ENCODE assay signal across 21 cellular contexts in genomic region chr7:45589915-45590678, GRCh38.
"Had no signal": no experiment of that assay in that cellular context is flagged by ENCODE, and none has a peak within 500 bp of the region (broad histone marks: within the 10 kb centered on the region; RNA-seq: fewer than 3 reads in every experiment).

No MANE protein-coding gene starts in this region.

- ATAC-seq: activated CD4-positive, alpha-beta T cell treated with anti-CD3 and anti-CD28 coated beads for 36 hours; activated naive CD8-positive, alpha-beta T cell treated with anti-CD3 and anti-CD28 coated beads, Interleukin-2, amount 50 U/mL, for 24 hours; gastroesophageal sphincter; left cardiac atrium; stimulated activated naive B cell treated with anti-CD40 and anti-IgM and Interleukin-4, amounts not matched to agents 10 μg/mL and 1 μg/mL and 100 μg/mL, for 72 hours; WTC11 had no signal

- H3K27me3 Mint-ChIP-seq: activated CD4-positive, alpha-beta T cell treated with anti-CD3 and anti-CD28 coated beads for 36 hours; activated naive CD8-positive, alpha-beta T cell treated with anti-CD3 and anti-CD28 coated beads, Interleukin-2, amount 50 U/mL, for 24 hours had no signal

- H3K27ac Mint-ChIP-seq: activated CD4-positive, alpha-beta T cell treated with anti-CD3 and anti-CD28 coated beads for 36 hours; activated naive CD4-positive, alpha-beta T cell treated with anti-CD3 and anti-CD28 coated beads, Interleukin-2, amount 10 ng/mL, durations not matched to agents 7 days and 5 days; activated naive CD8-positive, alpha-beta T cell treated with anti-CD3 and anti-CD28 coated beads, Interleukin-2, amount 50 U/mL, for 24 hours; activated T-helper 2 cell treated with anti-CD3 and anti-CD28 coated beads, Interferon-gamma antibody, Interleukin-2, Interleukin-4, amounts not matched to agents 10 μg/mL and 5 μg/mL and 100 μg/mL, durations not matched to agents 14 hours and 24 hours and 36 hours; stimulated activated naive B cell treated with anti-CD40 and anti-IgM and Interleukin-4, amounts not matched to agents 10 μg/mL and 1 μg/mL and 100 μg/mL, for 72 hours; T-helper 2 cell treated with Interferon-gamma antibody and Interleukin-4, amounts not matched to agents 5 μg/mL and 100 μg/mL, for 36 hours had no signal

- DNase-seq: activated CD4-positive, alpha-beta T cell treated with anti-CD3 and anti-CD28 coated beads for 36 hours; activated CD4-positive, alpha-beta T cell treated with anti-CD3 and anti-CD28 coated beads, Interleukin-2, amount 50 U/mL, for 48 hours; activated naive CD4-positive, alpha-beta T cell treated with anti-CD3 and anti-CD28 coated beads, Interleukin-2, amount 10 ng/mL, durations not matched to agents 7 days and 5 days; activated naive CD8-positive, alpha-beta T cell treated with anti-CD3 and anti-CD28 coated beads, Interleukin-2, amount 50 U/mL, for 24 hours; brain microvascular endothelial cell; colonic mucosa; effector CD4-positive, alpha-beta T cell; left cardiac atrium; midbrain; stimulated activated CD4-positive, alpha-beta T cell treated with anti-CD3 and anti-CD28 coated beads, Interleukin-4, amount 100 ng/mL, for 4 hours; stimulated activated naive B cell treated with anti-CD40 and anti-IgM and Interleukin-4, amounts not matched to agents 10 μg/mL and 1 μg/mL and 100 μg/mL, for 72 hours; thyroid gland; uterus had no signal

- H3K9me3 ChIP-seq: colonic mucosa, esophagus muscularis mucosa, gastroesophageal sphincter, right lobe of liver, thyroid gland, uterus had no signal

- H3K27me3 ChIP-seq: brain microvascular endothelial cell, colonic mucosa, esophagus muscularis mucosa, gastroesophageal sphincter, right lobe of liver, thyroid gland, uterus had no signal

- H3K9me3 Mint-ChIP-seq: activated naive CD4-positive, alpha-beta T cell treated with anti-CD3 and anti-CD28 coated beads, Interleukin-2, amount 10 ng/mL, durations not matched to agents 7 days and 5 days; activated naive CD8-positive, alpha-beta T cell treated with anti-CD3 and anti-CD28 coated beads, Interleukin-2, amount 50 U/mL, for 24 hours; activated T-helper 2 cell treated with anti-CD3 and anti-CD28 coated beads, Interferon-gamma antibody, Interleukin-2, Interleukin-4, amounts not matched to agents 10 μg/mL and 5 μg/mL and 100 μg/mL, durations not matched to agents 14 hours and 24 hours and 36 hours; central memory CD8-positive, alpha-beta T cell; stimulated activated naive B cell treated with anti-CD40 and anti-IgM and Interleukin-4, amounts not matched to agents 10 μg/mL and 1 μg/mL and 100 μg/mL, for 72 hours; T-helper 2 cell treated with Interferon-gamma antibody and Interleukin-4, amounts not matched to agents 5 μg/mL and 100 μg/mL, for 36 hours; WTC11 had no signal

- H3K36me3 Mint-ChIP-seq: activated naive CD4-positive, alpha-beta T cell treated with anti-CD3 and anti-CD28 coated beads, Interleukin-2, amount 10 ng/mL, durations not matched to agents 7 days and 5 days; stimulated activated naive B cell treated with anti-CD40 and anti-IgM and Interleukin-4, amounts not matched to agents 10 μg/mL and 1 μg/mL and 100 μg/mL, for 72 hours; WTC11 had no signal

- H3K4me3 Mint-ChIP-seq: activated CD4-positive, alpha-beta T cell treated with anti-CD3 and anti-CD28 coated beads for 36 hours; activated naive CD4-positive, alpha-beta T cell treated with anti-CD3 and anti-CD28 coated beads, Interleukin-2, amount 10 ng/mL, durations not matched to agents 7 days and 5 days; activated naive CD8-positive, alpha-beta T cell treated with anti-CD3 and anti-CD28 coated beads, Interleukin-2, amount 50 U/mL, for 24 hours; central memory CD8-positive, alpha-beta T cell; stimulated activated naive B cell treated with anti-CD40 and anti-IgM and Interleukin-4, amounts not matched to agents 10 μg/mL and 1 μg/mL and 100 μg/mL, for 72 hours; T-helper 2 cell treated with Interferon-gamma antibody and Interleukin-4, amounts not matched to agents 5 μg/mL and 100 μg/mL, for 36 hours; WTC11 had no signal

- H3K36me3 ChIP-seq: brain microvascular endothelial cell, colonic mucosa, esophagus muscularis mucosa, gastroesophageal sphincter, right lobe of liver, thyroid gland, uterus had no signal

- H3K27ac ChIP-seq: brain microvascular endothelial cell, colonic mucosa, esophagus muscularis mucosa, gastroesophageal sphincter, right lobe of liver, SK-N-MC, thyroid gland, uterus had no signal

- H3K4me3 ChIP-seq: colonic mucosa, esophagus muscularis mucosa, gastroesophageal sphincter, right lobe of liver, SK-N-MC, thyroid gland, uterus had no signal

- H3K4me1 Mint-ChIP-seq: activated CD4-positive, alpha-beta T cell treated with anti-CD3 and anti-CD28 coated beads for 36 hours; activated naive CD4-positive, alpha-beta T cell treated with anti-CD3 and anti-CD28 coated beads, Interleukin-2, amount 10 ng/mL, durations not matched to agents 7 days and 5 days; activated naive CD8-positive, alpha-beta T cell treated with anti-CD3 and anti-CD28 coated beads, Interleukin-2, amount 50 U/mL, for 24 hours; central memory CD8-positive, alpha-beta T cell; stimulated activated naive B cell treated with anti-CD40 and anti-IgM and Interleukin-4, amounts not matched to agents 10 μg/mL and 1 μg/mL and 100 μg/mL, for 72 hours had no signal

- H3K4me1 ChIP-seq: colonic mucosa, esophagus muscularis mucosa, gastroesophageal sphincter, right lobe of liver, thyroid gland, uterus had no signal
